1 cellular context compared by ENCODE assay signal in genomic region chr10:14549496-14549895, GRCh38.
TF ChIP-seq lines count a peak whose summit lies in the region.

No MANE protein-coding gene starts in this region.

TF ChIP-seq in HepG2, 621 proteins besides CTCF, POLR2A, EP300 and RAD21:
- TF ChIP-seq U2AF1 (optimal IDR thresholded peaks at IDR 0.05; ENCODE audit: low read depth, low read length): no peak
- no peak for TF ChIP-seq ISX (CRISPR knock-in tag; conservative IDR thresholded peaks at IDR 0.05)
- TF ChIP-seq, protein P1, sequence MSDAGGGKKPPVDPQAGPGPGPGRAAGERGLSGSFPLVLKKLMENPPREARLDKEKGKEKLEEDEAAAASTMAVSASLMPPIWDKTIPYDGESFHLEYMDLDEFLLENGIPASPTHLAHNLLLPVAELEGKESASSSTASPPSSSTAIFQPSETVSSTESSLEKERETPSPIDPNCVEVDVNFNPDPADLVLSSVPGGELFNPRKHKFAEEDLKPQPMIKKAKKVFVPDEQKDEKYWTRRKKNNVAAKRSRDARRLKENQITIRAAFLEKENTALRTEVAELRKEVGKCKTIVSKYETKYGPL (CRISPR knock-in tag; IDR thresholded peaks at IDR 0.05): no peak
- TF ChIP-seq KAT8 (CRISPR knock-in tag; IDR thresholded peaks at IDR 0.05): no peak
- TF ChIP-seq ZNF224 (CRISPR knock-in tag; IDR thresholded peaks at IDR 0.05): no peak
- no peak for TF ChIP-seq MLXIP (CRISPR knock-in tag; IDR thresholded peaks at IDR 0.05; ENCODE audit: borderline replicate concordance)
- TF ChIP-seq PAX8 (CRISPR knock-in tag; IDR thresholded peaks at IDR 0.05; ENCODE audit: borderline replicate concordance): no peak
- TF ChIP-seq ZNF572 (CRISPR knock-in tag; IDR thresholded peaks at IDR 0.05): no peak
- TF ChIP-seq TIGD3 (CRISPR knock-in tag; IDR thresholded peaks at IDR 0.05; ENCODE audit: borderline replicate concordance): no peak
- no peak for TF ChIP-seq ZNF44 (CRISPR knock-in tag; IDR thresholded peaks at IDR 0.05)
- TF ChIP-seq ZNF18 (CRISPR knock-in tag; IDR thresholded peaks at IDR 0.05; ENCODE audit: insufficient replicate concordance): no peak
- no peak for TF ChIP-seq ESRRA (CRISPR knock-in tag; IDR thresholded peaks at IDR 0.05; ENCODE audit: low read depth)
- no peak for TF ChIP-seq FOXK2 (IDR thresholded peaks at IDR 0.05)
